In genomic region chrX:153421856-153422255, GRCh38 we compare ENCODE assay signal across 31 cellular contexts. TPM values are rescaled to one million over a fixed set of nuclear protein-coding genes. Genes with fewer than 3 reads are reported as not detected.
"Had no signal": no experiment of that assay in that cellular context is flagged by ENCODE, and none has a peak within 500 bp of the region (broad histone marks: within the 10 kb centered on the region; RNA-seq: fewer than 3 reads in every experiment).

No MANE protein-coding gene starts in this region.

- DNase-seq: stimulated activated CD4-positive, alpha-beta T cell treated with anti-CD3 and anti-CD28 coated beads, Interleukin-2, amount 100 ng/mL, for 48 hours; stimulated activated CD4-positive, alpha-beta T cell treated with anti-CD3 and anti-CD28 coated beads, Interleukin-4, amount 100 ng/mL, for 1 hour; stimulated activated CD4-positive, alpha-beta T cell treated with anti-CD3 and anti-CD28 coated beads, Interleukin-4, amount 100 ng/mL, for 24 hours; stimulated activated CD4-positive, alpha-beta T cell treated with anti-CD3 and anti-CD28 coated beads, Interleukin-4, amount 100 ng/mL, for 4 hours; stimulated activated CD8-positive, alpha-beta memory T cell treated with anti-CD3 and anti-CD28 coated beads, Interleukin-4, amount 100 ng/mL, for 48 hours; stimulated activated naive B cell treated with anti-CD40 and anti-IgM and Interleukin-4, amounts not matched to agents 10 μg/mL and 1 μg/mL and 100 μg/mL, for 72 hours; stimulated activated naive CD4-positive, alpha-beta T cell; stimulated activated naive CD4-positive, alpha-beta T cell treated with Interleukin-2 at 50 U/mL for 16 hours; stimulated activated naive CD8-positive, alpha-beta T cell treated with anti-CD3 and anti-CD28 coated beads, Interleukin-15, amount 100 ng/mL, for 72 hours; stimulated activated naive CD8-positive, alpha-beta T cell treated with anti-CD3 and anti-CD28 coated beads, Interleukin-15, Interleukin-2, amounts not matched to agents 100 U/mL and 50 U/mL, for 24 hours; stomach; substantia nigra; testis; thyroid gland; tibial artery; transverse colon; trophoblast cell; upper lobe of right lung; uterus had no signal

- H3K36me3 ChIP-seq: suprapubic skin, thoracic aorta, thyroid gland, tibial artery, transverse colon, upper lobe of right lung, uterus, vagina had no signal

- H3K4me1 ChIP-seq: stomach, suprapubic skin, testis, thyroid gland, tibial artery, tibial nerve, transverse colon, upper lobe of left lung, upper lobe of right lung, uterus, vagina had no signal

- FAIRE-seq: urothelium cell line had no signal

- H3K27ac ChIP-seq: stomach, suprapubic skin, testis, thoracic aorta, thyroid gland, tibial artery, tibial nerve, transverse colon, upper lobe of left lung, upper lobe of right lung, uterus, vagina had no signal

- H3K9me3 ChIP-seq: stomach, suprapubic skin, testis, thoracic aorta, thyroid gland, tibial nerve, transverse colon, upper lobe of left lung, upper lobe of right lung, uterus, vagina had no signal

- H3K4me3 ChIP-seq: stomach, suprapubic skin, thoracic aorta, thyroid gland, tibial artery, tibial nerve, transverse colon, upper lobe of left lung, upper lobe of right lung, uterus, vagina had no signal

- ATAC-seq: stimulated activated effector memory CD8-positive, alpha-beta T cell treated with anti-CD3 and anti-CD28 coated beads, Interleukin-12 subunit alpha, Interleukin-12 subunit beta, amount 100 ng/mL, for 72 hours; stimulated activated memory B cell treated with anti-CD40 and anti-IgM and Interleukin-4, amounts not matched to agents 10 μg/mL and 1 μg/mL and 100 μg/mL, for 72 hours; stimulated activated naive B cell treated with anti-CD40 and anti-IgM and Interleukin-4, amounts not matched to agents 10 μg/mL and 1 μg/mL and 100 μg/mL, for 72 hours; stimulated activated naive CD8-positive, alpha-beta T cell treated with anti-CD3 and anti-CD28 coated beads, Interleukin-15, amount 100 ng/mL, for 72 hours; stimulated activated naive CD8-positive, alpha-beta T cell treated with anti-CD3 and anti-CD28 coated beads, Interleukin-15, Interleukin-2, amounts not matched to agents 100 U/mL and 50 U/mL, for 24 hours; upper lobe of right lung had no signal

- H3K27me3 ChIP-seq: suprapubic skin, testis, thyroid gland, tibial artery, tibial nerve, transverse colon, upper lobe of left lung, upper lobe of right lung, uterus, vagina had no signal

RNA-seq across cellular contexts. Expression of gene PNMA6E, which starts 20.7 kb away (rescaled TPM):
- total RNA-seq: stomach, subcutaneous adipose tissue, temporal lobe, thoracic aorta, thyroid gland, tibial nerve, transverse colon, ureter, urinary bladder, uterus, vagina had no signal
- polyA plus RNA-seq: stomach, urinary bladder had no signal
